17 cellular contexts compared by ENCODE assay signal in the genomic region with DNA sequence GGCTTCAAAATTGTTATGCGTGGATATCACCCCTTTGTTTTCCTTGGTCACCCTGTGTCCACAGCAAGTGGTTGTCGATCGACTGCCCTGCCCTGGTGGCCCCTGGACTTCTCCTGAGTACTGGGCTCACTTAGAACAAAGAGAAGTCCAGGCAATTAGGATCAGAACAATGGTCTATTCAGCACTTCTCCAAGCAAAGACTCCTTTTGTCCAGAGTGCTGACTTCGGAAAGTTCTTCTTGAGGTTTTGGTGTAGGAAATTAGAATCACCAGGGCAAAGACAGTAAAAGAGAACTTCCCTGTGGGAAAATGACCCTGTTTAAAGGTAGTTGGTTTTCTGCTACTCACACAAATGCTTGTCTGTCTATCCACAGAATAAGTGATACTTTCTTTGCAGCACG.
DNase-seq lines count a peak whose midpoint lies in the region; FAIRE-seq and TF ChIP-seq lines count a peak whose summit lies in the region.
"Had no signal": no experiment of that assay in that cellular context is flagged by ENCODE, and none has a peak within 500 bp of the region (broad histone marks: within the 10 kb centered on the region; RNA-seq: fewer than 3 reads in every experiment).

No MANE protein-coding gene starts in this region.

- H3K27me3 Mint-ChIP-seq in H9 (ENCODE audit: low read depth), result no peaks in the 10 kb centered on the region; the same call in 1 of the 2 replicates

- no peaks in the 10 kb centered on the region for H3K23me2 ChIP-seq in H9 (ENCODE audit: insufficient read length, low read depth, low read length, poor library complexity, severe bottlenecking)
- H3K23me2 ChIP-seq in H1 (ENCODE audit: low read depth, low read length), result no peaks in the 10 kb centered on the region; the same call in 1 of the 2 replicates

- no peak overlapping the region for H3K9ac ChIP-seq in H9 (ENCODE audit: extremely low read depth, insufficient read length, low read length)
- no peak overlapping the region for H3K9ac ChIP-seq in H1 (replicated peaks in 1 of 4; ENCODE audit: extremely low read depth in 1 of 4, low read depth in 3 of 4, low read length in 3 of 4)
- H3K9ac ChIP-seq in neuronal stem cell (ENCODE audit: low read depth, low read length, poor library complexity), result no peak overlapping the region

- no peak overlapping the region for H2BK5ac ChIP-seq in H9 (ENCODE audit: insufficient read length, low read length)
- H2BK5ac ChIP-seq in H1 (ENCODE audit: low read depth, low read length), result peak overlapping the region; percentile 16; the same call in 1 of the 2 replicates
- H2BK5ac ChIP-seq in neuronal stem cell (ENCODE audit: low read length), result peak overlapping the region; percentile 32

- H2BK15ac ChIP-seq in H9 (ENCODE audit: low read depth, low read length) (no peak overlapping the region), H1 (ENCODE audit: low read length) (no peak overlapping the region), neuronal stem cell (ENCODE audit: low read length) (no peak overlapping the region)

- CTCF ChIA-PET in H1 (lab: Charles Lee; ENCODE audit: partially characterized antibody), result interaction anchor here (0.6 to 1.9 kb wide), 5 partner anchors 10 to 101 kb away, joined by 3 to 7 read pairs (median 3); no protein-coding TSS in a partner anchor

- H3K14ac ChIP-seq in H9 (ENCODE audit: insufficient read depth, low read length) (no peak overlapping the region; the same call in 1 of the 2 replicates), H1 (ENCODE audit: insufficient read length) (no peak overlapping the region), neuronal stem cell (ENCODE audit: low read length) (no peak overlapping the region)

- H2BK12ac ChIP-seq in H9 (ENCODE audit: insufficient read length, low read depth, low read length), result no peak overlapping the region
- no peak overlapping the region for H2BK12ac ChIP-seq in H1 (ENCODE audit: low read depth, low read length)
- peak overlapping the region; percentile 27 for H2BK12ac ChIP-seq in neuronal stem cell (ENCODE audit: low read length)

- no peak overlapping the region for H2BK120ac ChIP-seq in H9 (ENCODE audit: low read depth, low read length, poor library complexity, severe bottlenecking)
- no peak overlapping the region for H2BK120ac ChIP-seq in H1 (replicated peaks; ENCODE audit: low read depth, low read length)
- H2BK120ac ChIP-seq in neuronal stem cell (ENCODE audit: low read depth, low read length), result no peak overlapping the region

- H3K9me3 ChIP-seq in H9 (ENCODE audit: control insufficient read depth, low read depth, low read length) (no peaks in the 10 kb centered on the region), H1 (ENCODE audit: insufficient read depth in 2 of 2, low read depth in 1 of 2, low read length in 1 of 2) (no peaks in the 10 kb centered on the region), neuronal stem cell (replicated peaks in 1 of 2; ENCODE audit: control insufficient read depth in 2 of 2, insufficient read depth in 1 of 2, low read depth in 1 of 2, low read length in 2 of 2) (no peaks in the 10 kb centered on the region)

- H4K91ac ChIP-seq in H9 (ENCODE audit: insufficient read length, low read depth, low read length), result no peak overlapping the region
- peak overlapping the region; percentile 3 for H4K91ac ChIP-seq in H1 (replicated peaks; ENCODE audit: insufficient read length, low read length)
- no peak overlapping the region for H4K91ac ChIP-seq in neuronal stem cell (ENCODE audit: low read depth, low read length, poor library complexity)

- TF ChIP-seq EP300 in H1 (IDR thresholded peaks at IDR 0.05; ENCODE audit: borderline replicate concordance in 1 of 2, low read depth in 2 of 2, low read length in 2 of 2), result no peak

- no peak overlapping the region for H2AFZ ChIP-seq in H9 (ENCODE audit: low read length)
- H2AFZ ChIP-seq in H1 (ENCODE audit: low read length), result no peak overlapping the region
- no peak overlapping the region for H2AFZ ChIP-seq in neuronal stem cell (ENCODE audit: low read length)

- FAIRE-seq in H1 (lab: Jason Lieb, UNC), result peak; percentile 13
- FAIRE-seq: GM12878 had no signal

- H3K4me2 ChIP-seq in H9 (ENCODE audit: insufficient read depth, insufficient read length, low read length) (no peak overlapping the region), H1 (ENCODE audit: insufficient read depth in 1 of 2, low read depth in 2 of 2, low read length in 2 of 2) (peak overlapping the region in 1 of 2 experiments; percentile 28; a peak in 1 of 4 replicates), neuronal stem cell (ENCODE audit: insufficient read depth, low read length, poor library complexity, severe bottlenecking) (no peak overlapping the region)

- no peak overlapping the region for H3T11ph ChIP-seq in H9 (ENCODE audit: low read length)

- TF ChIP-seq CTCF in H9 (conservative IDR thresholded peaks at IDR 0.05) (no peak), H1 (IDR thresholded peaks at IDR 0.05; ENCODE audit: control extremely low read depth in 1 of 3, insufficient read depth in 1 of 3, low read depth in 1 of 3, low read length in 3 of 3) (no peak)

- H3K27ac Mint-ChIP-seq in H9, result peak overlapping the region; percentile 25 to 85 (median 77); a peak in 3 of 7 replicates

- TF ChIP-seq RAD21 in H1 (IDR thresholded peaks at IDR 0.05 in 1 of 2, conservative IDR thresholded peaks at IDR 0.05 in 1 of 2; ENCODE audit: low read depth in 2 of 2, low read length in 2 of 2), result no peak

- WGBS in H9 (ENCODE audit: extremely low coverage, insufficient read length, low lambda C conversion rate), result no CpG with 5 or more reads among the region's 5 CpGs
- WGBS in H1 (ENCODE audit: extremely low coverage in 1 of 2, insufficient coverage in 1 of 2, insufficient read length in 1 of 2, insufficient replicate concordance in 2 of 2, low coverage in 1 of 2, low lambda C conversion rate in 2 of 2, missing lambda C conversion rate in 1 of 2), 2 experiments, result 86% methylated on average over 5 of the region's 5 CpGs; no CpG with 5 or more reads in 1 of the 2 experiments
- no CpG with 5 or more reads among the region's 5 CpGs for WGBS in neuronal stem cell (ENCODE audit: extremely low coverage in 2 of 2, insufficient read length in 2 of 2, insufficient replicate concordance in 1 of 2), 2 donors

- no peaks in the 10 kb centered on the region for H3K79me1 ChIP-seq in H9 (ENCODE audit: insufficient read depth, low read depth, low read length, poor library complexity, severe bottlenecking)
- no peaks in the 10 kb centered on the region; the same call in 1 of the 2 replicates for H3K79me1 ChIP-seq in H1 (ENCODE audit: low read depth, low read length)
- H3K79me1 ChIP-seq in neuronal stem cell (ENCODE audit: low read depth, low read length), result peaks cover 10% of the 10 kb centered on the region

- H3K36me3 ChIP-seq in H1 (ENCODE audit: control insufficient read depth in 2 of 4, insufficient read depth in 4 of 4, low read length in 3 of 4) (no peaks in the 10 kb centered on the region), neuronal stem cell (replicated peaks in 1 of 2; ENCODE audit: control insufficient read depth in 2 of 2, insufficient read depth in 2 of 2, low read length in 2 of 2) (peaks cover 1 to 7% of the 10 kb centered on the region in 2 donors)

- H3K4me1 Mint-ChIP-seq in H9, result peaks cover 43 to 65% of the 10 kb centered on the region in 2 experiments

- no peaks in the 10 kb centered on the region for H3K9me3 Mint-ChIP-seq in H9

- no peak overlapping the region for H3K18ac ChIP-seq in H9 (ENCODE audit: insufficient read length, low read depth, low read length)
- H3K18ac ChIP-seq in H1 (ENCODE audit: extremely low read depth, low read length), result peak overlapping the region; percentile 19; the same call in 1 of the 2 replicates
- H3K18ac ChIP-seq in neuronal stem cell (ENCODE audit: low read length), result peak overlapping the region; percentile 78

- no peak overlapping the region for H3K4me3 ChIP-seq in H1 (ENCODE audit: extremely low read depth in 1 of 4, insufficient read depth in 2 of 4, low read depth in 3 of 4, low read length in 4 of 4)
- H3K4me3 ChIP-seq in neuronal stem cell (ENCODE audit: low read length in 2 of 2), result no peak overlapping the region
- H3K4me3 ChIP-seq: GM12878 had no signal

- H4K8ac ChIP-seq in H9 (replicated peaks; ENCODE audit: insufficient read length, low read depth, low read length) (no peak overlapping the region), H1 (ENCODE audit: extremely low read depth, insufficient read depth, low read length) (no peak overlapping the region), neuronal stem cell (ENCODE audit: low read depth, low read length) (peak overlapping the region; percentile 33)

- no peak for TF ChIP-seq POLR2A in H1 (IDR thresholded peaks at IDR 0.05; ENCODE audit: control extremely low read depth in 1 of 2, low read depth in 2 of 2, low read length in 2 of 2)

- H3K27ac ChIP-seq in H9 (ENCODE audit: insufficient read length, low read depth, low read length) (no peak overlapping the region), H1 (ENCODE audit: low read depth, low read length) (no peak overlapping the region), neuronal stem cell (replicated peaks; ENCODE audit: low read length) (peak overlapping the region; percentile 87)

- H3K4ac ChIP-seq in H9 (ENCODE audit: low read depth, low read length), result no peak overlapping the region
- peak overlapping the region; percentile 19 for H3K4ac ChIP-seq in H1 (replicated peaks; ENCODE audit: insufficient read length, low read depth, low read length)
- no peak overlapping the region for H3K4ac ChIP-seq in neuronal stem cell (ENCODE audit: low read length)

- H3K36me3 Mint-ChIP-seq in H9 (ENCODE audit: insufficient read depth in 1 of 3, low read depth in 3 of 3), result peaks cover 0 to under 1% (median 0%) of the 10 kb centered on the region in 3 experiments; a peak in 1 of 7 replicates

- H3K56ac ChIP-seq in H9 (ENCODE audit: insufficient read length, low read depth, low read length) (no peak overlapping the region), H1 (replicated peaks; ENCODE audit: insufficient read length, low read depth, low read length) (no peak overlapping the region)

- no peak overlapping the region; a peak in 1 of 5 replicates for H3K4me3 Mint-ChIP-seq in H9

- H4K5ac ChIP-seq in H9 (ENCODE audit: insufficient read length, low read depth, low read length) (no peak overlapping the region), H1 (ENCODE audit: insufficient read length, low read depth, low read length) (no peak overlapping the region)

- H2AK5ac ChIP-seq in H9 (ENCODE audit: insufficient read length, low read length), result no peak overlapping the region
- H2AK5ac ChIP-seq in H1 (ENCODE audit: low read depth, low read length), result 0 out of 2 replicates have a peak overlapping the region, but pooled peaks have one; percentile 47
- peak overlapping the region; percentile 87 for H2AK5ac ChIP-seq in neuronal stem cell (ENCODE audit: low read depth, low read length)

- DNase-seq in COLO829 (ENCODE audit: low spot score) (peak; percentile 53), H9 (no peak), H1 (ENCODE audit: low read depth in 1 of 2, low spot score in 2 of 2) (no peak), neuronal stem cell (ENCODE audit: low spot score) (no peak), GF-D8 (lab: John Stamatoyannopoulos, UW) (no peak), HUDEP-2 (lab: John Stamatoyannopoulos, UW; ENCODE audit: unreplicated experiment in 76 of 76) (no peak), DMS 273 (lab: John Stamatoyannopoulos, UW; ENCODE audit: unreplicated experiment) (no peak)
- DNase-seq: ACHN, COR-L47, DMS153, NCI-H1436, NCI-H1930, NCI-H226, NCI-H524, NCI-H82, SIG-M5 had no signal

- no peak overlapping the region for H3K23ac ChIP-seq in H9 (ENCODE audit: insufficient read length, low read depth, low read length)
- no peak overlapping the region for H3K23ac ChIP-seq in H1 (ENCODE audit: insufficient read length)
- H3K23ac ChIP-seq in neuronal stem cell (ENCODE audit: low read depth, low read length, poor library complexity), result no peak overlapping the region

- H4K20me1 ChIP-seq in H9 (ENCODE audit: control insufficient read depth, insufficient read depth, insufficient read length) (no peaks in the 10 kb centered on the region), H1 (replicated peaks in 1 of 2; ENCODE audit: control insufficient read depth in 1 of 2, insufficient read depth in 2 of 2, low read length in 2 of 2) (no peaks in the 10 kb centered on the region)

- no peaks in the 10 kb centered on the region for H3K79me2 ChIP-seq in H9 (ENCODE audit: insufficient read depth, low read length)
- no peaks in the 10 kb centered on the region for H3K79me2 ChIP-seq in H1 (ENCODE audit: control insufficient read depth in 1 of 2, insufficient read depth in 2 of 2, low read length in 2 of 2)

- H2BK20ac ChIP-seq in H9 (ENCODE audit: low read depth, low read length, poor library complexity, severe bottlenecking) (no peak overlapping the region), H1 (ENCODE audit: low read length) (no peak overlapping the region)

- POLR2A ChIA-PET in H1 (lab: Charles Lee; ENCODE audit: partially characterized antibody), result no interaction called here

- H3K27me3 ChIP-seq in H9 (ENCODE audit: insufficient read depth, low read length), result no peaks in the 10 kb centered on the region
- no peaks in the 10 kb centered on the region for H3K27me3 ChIP-seq in H1 (replicated peaks in 1 of 4; ENCODE audit: control insufficient read depth in 3 of 4, extremely low read depth in 1 of 4, insufficient read depth in 3 of 4, low read length in 3 of 4)
- H3K27me3 ChIP-seq in neuronal stem cell (ENCODE audit: control insufficient read depth in 3 of 3, insufficient read depth in 3 of 3, low read depth in 1 of 3, low read length in 3 of 3), result no peaks in the 10 kb centered on the region

- H3K4me1 ChIP-seq in H9 (ENCODE audit: insufficient read depth, low read length) (peaks cover 5% of the 10 kb centered on the region; the same call in 1 of the 2 replicates), H1 (replicated peaks in 1 of 4; ENCODE audit: control insufficient read depth in 3 of 4, insufficient read depth in 4 of 4, low read length in 3 of 4) (peaks cover 3 to 11% (median 5%) of the 10 kb centered on the region in 4 experiments; a peak in 6 of 7 replicates), neuronal stem cell (ENCODE audit: control insufficient read depth in 2 of 2, insufficient read depth in 1 of 2, low read depth in 1 of 2, low read length in 2 of 2) (peaks cover 9 to 25% of the 10 kb centered on the region in 2 donors)
